ENCODE assay signal across 15 cellular contexts in genomic region chr13:33997574-33997973, GRCh38.
DNase-seq lines count a peak whose midpoint lies in the region; ATAC-seq and TF ChIP-seq lines count a peak whose summit lies in the region.
"Had no signal": no experiment of that assay in that cellular context is flagged by ENCODE, and none has a peak within 500 bp of the region (broad histone marks: within the 10 kb centered on the region; RNA-seq: fewer than 3 reads in every experiment).

No MANE protein-coding gene starts in this region.

- 89 to 93% (median 91%) methylated on average over 3 of the region's 3 CpGs for WGBS in stomach, 5 donors

- peak; percentile 30 for DNase-seq in NCI-H748 (lab: John Stamatoyannopoulos, UW; ENCODE audit: unreplicated experiment)
- DNase-seq in NCI-H748 treated with DMSO at 0.1 percent for 48 hours (lab: John Stamatoyannopoulos, UW): no peak
- DNase-seq in NCI-H510A (lab: John Stamatoyannopoulos, UW): peak; percentile 25
- DNase-seq in upper lobe of right lung: no peak
- DNase-seq in stomach: no peak
- DNase-seq: BE2C; CD8-positive, alpha-beta T cell; COR-L47; DMS153; GF-D8; GM23248 had no signal

- TF ChIP-seq EP300 in stomach (IDR thresholded peaks at IDR 0.05): no peak

- ATAC-seq in upper lobe of right lung (peak; percentile 73), GM21529 (IDR thresholded peaks at IDR 0.05; ENCODE audit: unreplicated experiment) (no peak)
- ATAC-seq: A549; CD8-positive, alpha-beta T cell; HCT116 had no signal

- H3K4me1 ChIP-seq in upper lobe of right lung (no peaks in the 10 kb centered on the region), stomach (peaks cover 0 to 16% (median 2%) of the 10 kb centered on the region in 4 donors)
- H3K4me1 ChIP-seq: BE2C had no signal

- H3K36me3 ChIP-seq in upper lobe of right lung (no peaks in the 10 kb centered on the region), stomach (no peaks in the 10 kb centered on the region)
- H3K36me3 ChIP-seq: BE2C had no signal

- no peaks in the 10 kb centered on the region for H3K27me3 ChIP-seq in upper lobe of right lung
- H3K27me3 ChIP-seq in stomach: no peaks in the 10 kb centered on the region
- H3K27me3 ChIP-seq: BE2C had no signal

- intact Hi-C loops in upper lobe of right lung (cut with DNase I): no loop called here
- intact Hi-C loops in stomach (cut with DNase I; ENCODE audit: low total_unique reads): no loop called here

- no peak overlapping the region for H3K4me3 ChIP-seq in upper lobe of right lung
- H3K4me3 ChIP-seq in stomach: no peak overlapping the region
- H3K4me3 ChIP-seq: A549, GM23248 had no signal

- H3K9me3 ChIP-seq in upper lobe of right lung: no peaks in the 10 kb centered on the region
- H3K9me3 ChIP-seq in stomach: no peaks in the 10 kb centered on the region
- H3K9me3 ChIP-seq: A549, BE2C had no signal

- no peak for TF ChIP-seq POLR2A in stomach (IDR thresholded peaks at IDR 0.05)

- H3K27ac ChIP-seq in VCaP: peak overlapping the region; percentile 95
- no peak overlapping the region for H3K27ac ChIP-seq in upper lobe of right lung
- H3K27ac ChIP-seq in stomach: no peak overlapping the region
- H3K27ac ChIP-seq: A549, GM23248 had no signal

- no peak for TF ChIP-seq CTCF in VCaP (conservative IDR thresholded peaks at IDR 0.05)
- TF ChIP-seq CTCF in upper lobe of right lung (IDR thresholded peaks at IDR 0.05): no peak
- no peak for TF ChIP-seq CTCF in stomach (IDR thresholded peaks at IDR 0.05)

Comparison
In these comparisons a context has a peak if more than half of its experiments do, and no peak if none do; other contexts are left out.
1. DNase-seq: peak in NCI-H748 (single experiment) and NCI-H510A (single experiment); none in NCI-H748 treated with DMSO at 0.1 percent for 48 hours (single experiment), upper lobe of right lung (single experiment) and stomach (single experiment).